In genomic region chr2:97544911-97545310, GRCh38 we compare ENCODE assay signal across 6 cellular contexts. TPM values are rescaled to one million over a fixed set of nuclear protein-coding genes. Genes with fewer than 3 reads are reported as not detected.
DNase-seq lines count a peak whose midpoint lies in the region; ATAC-seq, FAIRE-seq and TF ChIP-seq lines count a peak whose summit lies in the region.
"Not testable (repeated sequence)": the region's sequence is repeated elsewhere in the genome, so short reads cannot be mapped to it uniquely, and the experiment has no call there.

No MANE protein-coding gene starts in this region.

- not testable (repeated sequence) for FAIRE-seq in astrocyte (lab: Jason Lieb, UNC)

- not testable (repeated sequence) for H3K27me3 Mint-ChIP-seq in HFFc6 (ENCODE audit: insufficient read depth); astrocyte (ENCODE audit: low read depth, unreplicated experiment)

- H3K9me3 Mint-ChIP-seq in HFFc6; astrocyte (ENCODE audit: unreplicated experiment): not testable (repeated sequence)

- 0 out of 2 replicates have a peak overlapping the region, but pooled peaks have one; percentile 8 for H3K27ac Mint-ChIP-seq in HFFc6
- H3K27ac Mint-ChIP-seq in astrocyte (ENCODE audit: unreplicated experiment), result not testable (repeated sequence)

- H3F3A ChIP-seq in PC-3 (ENCODE audit: low read length, unreplicated experiment), result not testable (repeated sequence)

- BruUV-seq in PC-3 (replicated peaks; lab: Mats Ljungman, UMichigan), result not testable (repeated sequence)

- not testable (repeated sequence) for H3K36me3 Mint-ChIP-seq in HFFc6 (ENCODE audit: low read depth)
- H3K36me3 Mint-ChIP-seq in astrocyte (ENCODE audit: low read depth, unreplicated experiment), result peaks cover 16% of the 10 kb centered on the region

- not testable (repeated sequence) for H3K4me3 ChIP-seq in AG10803 (ENCODE audit: low read length); PC-3 (ENCODE audit: low read length); astrocyte (ENCODE audit: insufficient read depth, low read depth, low read length); fibroblast of pulmonary artery (replicated peaks; ENCODE audit: low read depth, low read length)

- not testable (repeated sequence) for TF ChIP-seq CTCF in AG10803 (conservative IDR thresholded peaks at IDR 0.05; ENCODE audit: low read length); HFFc6 (IDR thresholded peaks at IDR 0.05); PC-3 (conservative IDR thresholded peaks at IDR 0.05; ENCODE audit: low read depth, low read length); astrocyte (IDR thresholded peaks at IDR 0.05; ENCODE audit: insufficient read depth, low read depth, low read length); fibroblast of pulmonary artery (IDR thresholded peaks at IDR 0.05; ENCODE audit: low read length, missing control alignments)

- intact Hi-C loops in PC-3 (cut with micrococcal nuclease), result not testable (repeated sequence)

- H3K9me2 ChIP-seq in PC-3 (replicated peaks; ENCODE audit: low read length), result not testable (repeated sequence)

- not testable (repeated sequence) for H4K20me1 ChIP-seq in PC-3 (ENCODE audit: low read length); astrocyte (ENCODE audit: insufficient read depth, low read length)

- H3K4me3 Mint-ChIP-seq in HFFc6; astrocyte (ENCODE audit: unreplicated experiment): not testable (repeated sequence)

- not testable (repeated sequence) for H3K9ac ChIP-seq in PC-3 (ENCODE audit: low read length); astrocyte (ENCODE audit: low read length)

- H3K4me1 Mint-ChIP-seq in HFFc6 (ENCODE audit: low read depth), result peaks cover 21% of the 10 kb centered on the region
- H3K4me1 Mint-ChIP-seq in astrocyte (ENCODE audit: low read depth, unreplicated experiment), result not testable (repeated sequence)

- H3K4me1 ChIP-seq in PC-3 (ENCODE audit: insufficient read depth, low read length); astrocyte (ENCODE audit: insufficient read depth, low read length): not testable (repeated sequence)

- not testable (repeated sequence) for H3K9me3 ChIP-seq in PC-3 (ENCODE audit: low read length); astrocyte (ENCODE audit: insufficient read depth, low read depth, low read length)

- POLR2A ChIA-PET in PC-3 (lab: Charles Lee; ENCODE audit: unreplicated experiment), result not testable (repeated sequence)

- H3K36me3 ChIP-seq in PC-3 (ENCODE audit: low read depth, low read length); astrocyte (ENCODE audit: insufficient read depth, low read length): not testable (repeated sequence)

- not testable (repeated sequence) for H3K79me2 ChIP-seq in PC-3 (ENCODE audit: low read length); astrocyte (ENCODE audit: insufficient read depth, low read length)

- not testable (repeated sequence) for H3K27me3 ChIP-seq in PC-3 (ENCODE audit: low read length); astrocyte (ENCODE audit: insufficient read depth, low read length)

- ATAC-seq in PC-3, result peak; percentile 42

- H3K4me2 ChIP-seq in PC-3 (ENCODE audit: low read length); astrocyte (ENCODE audit: low read length): not testable (repeated sequence)

- not testable (repeated sequence) for H3K27ac ChIP-seq in PC-3 (ENCODE audit: low read length); astrocyte (ENCODE audit: low read depth, low read length)

- DNase-seq in AG10803 (ENCODE audit: low read depth), result peak; percentile 5
- DNase-seq in HFFc6, result not testable (repeated sequence)
- DNase-seq in PC-3, result peak; percentile 1
- DNase-seq in astrocyte (ENCODE audit: low read depth), result peak; percentile 40
- peak; percentile 49 for DNase-seq in fibroblast of gingiva (ENCODE audit: low read depth)
- peak; percentile 10 for DNase-seq in fibroblast of pulmonary artery (ENCODE audit: low read depth)

- H2AFZ ChIP-seq in PC-3 (ENCODE audit: low read length); astrocyte (ENCODE audit: low read depth, low read length): not testable (repeated sequence)

- CTCF ChIA-PET in PC-3 (lab: Charles Lee), result not testable (repeated sequence)

RNA-seq across cellular contexts. Expression of gene ANKRD36B, which starts 44.8 kb away (rescaled TPM):
- total RNA-seq in HFFc6 (2021; fragmentation: NEBNext Ultra II Directional; extraction: Animal tissue kit (Norgen Biotek cat#: 25700)), result 1 to 10 TPM; 3.6 to 5.4 (median 4.3) TPM
- 20.9 and 22.7 TPM in 2 replicates for total RNA-seq in PC-3 (2014; rRNA removed)
- 15.3 and 20.0 TPM in 2 replicates for total RNA-seq in astrocyte
